ENCODE assay signal across 1 cellular context in the genomic region with DNA sequence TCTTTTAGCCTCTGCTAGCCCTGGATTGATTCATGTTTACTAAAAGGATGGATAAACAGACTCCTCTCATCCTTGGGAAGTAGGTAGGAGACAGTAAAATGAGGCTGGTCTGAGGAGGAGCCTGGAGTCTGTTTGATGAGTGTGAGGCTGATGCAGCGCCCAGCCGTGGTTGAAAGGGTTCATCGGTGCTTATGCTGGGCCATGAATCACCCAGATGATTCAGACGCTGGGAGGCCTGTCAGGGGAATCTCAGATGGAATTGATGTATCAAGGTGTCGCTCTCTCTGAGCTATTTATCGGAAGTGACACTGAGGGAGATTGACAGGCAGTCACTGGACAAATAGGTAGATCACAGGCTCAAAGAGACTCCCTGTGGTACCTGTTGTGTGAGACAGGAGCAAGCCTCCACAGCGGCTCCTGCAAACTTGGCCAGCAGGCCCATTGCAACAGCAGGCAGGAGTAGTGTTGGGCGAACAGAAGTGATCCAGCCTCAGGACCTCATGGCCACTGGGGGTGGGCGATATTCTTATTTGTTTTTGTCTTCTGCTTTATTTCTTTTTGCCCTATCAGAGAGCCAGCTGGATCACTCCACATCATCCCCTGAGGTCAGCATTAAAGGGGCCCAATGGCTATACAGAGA.
TF ChIP-seq lines count a peak whose summit lies in the region.

No MANE protein-coding gene starts in this region.

TF ChIP-seq in SK-N-SH, 30 proteins besides CTCF, POLR2A, EP300 and RAD21 (continued from another document):
- TF ChIP-seq TAF1 (IDR thresholded peaks at IDR 0.05; ENCODE audit: borderline replicate concordance, low read depth, low read length) (no peak), USF1 (IDR thresholded peaks at IDR 0.05; ENCODE audit: borderline replicate concordance, low read depth) (no peak), JUND (IDR thresholded peaks at IDR 0.05) (peak; percentile 55; the same call in 1 of the 2 replicates), FOSL2 (IDR thresholded peaks at IDR 0.05; ENCODE audit: borderline replicate concordance, low read depth) (peak; percentile 75; the same call in 1 of the 2 replicates), PBX3 (IDR thresholded peaks at IDR 0.05) (peak; percentile 92), RCOR1 (IDR thresholded peaks at IDR 0.05; ENCODE audit: low read length) (no peak), TCF12 (IDR thresholded peaks at IDR 0.05) (peak; percentile 26; the same call in 1 of the 2 replicates), YY1 (IDR thresholded peaks at IDR 0.05; ENCODE audit: low read depth) (no peak), RFX5 (IDR thresholded peaks at IDR 0.05; ENCODE audit: low read length) (no peak)
TF ChIP-seq in SK-N-SH: peak in this region for 5.
